Comparison of ENCODE assay signal across 31 cellular contexts in the genomic region with DNA sequence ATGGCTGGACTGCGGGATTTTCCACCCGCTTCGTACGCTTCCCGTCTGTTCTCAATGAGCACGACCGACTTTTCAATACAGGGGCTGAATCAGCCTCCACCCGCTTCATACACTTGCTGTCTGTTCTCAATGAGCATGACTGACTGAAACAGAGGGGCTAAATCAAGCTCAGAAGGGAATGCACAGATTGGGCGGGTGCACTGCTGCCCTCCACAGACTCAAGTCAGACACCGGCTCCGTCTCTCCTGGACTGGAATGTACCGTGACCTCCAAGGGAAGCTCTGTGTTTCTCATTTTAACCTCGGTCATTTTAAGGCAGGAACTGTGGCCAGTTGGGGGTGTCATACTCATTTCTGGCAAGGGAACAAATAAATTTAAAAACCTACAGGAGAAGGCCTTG. TPM values are rescaled to one million over a fixed set of nuclear protein-coding genes. Genes with fewer than 3 reads are reported as not detected.
DNase-seq lines count a peak whose midpoint lies in the region; ATAC-seq and TF ChIP-seq lines count a peak whose summit lies in the region.
"Had no signal": no experiment of that assay in that cellular context is flagged by ENCODE, and none has a peak within 500 bp of the region (broad histone marks: within the 10 kb centered on the region; RNA-seq: fewer than 3 reads in every experiment).

No MANE protein-coding gene starts in this region.

- H3K9me3 ChIP-seq in right atrium auricular region (no peaks in the 10 kb centered on the region), tibial artery (no peaks in the 10 kb centered on the region)
- H3K9me3 ChIP-seq: gastroesophageal sphincter, pancreas, right lobe of liver, stomach had no signal

- H3K36me3 Mint-ChIP-seq in chondrocyte (ENCODE audit: low read depth), result peaks cover 12% of the 10 kb centered on the region
- H3K36me3 Mint-ChIP-seq in nephron (ENCODE audit: low read depth), result peaks cover 36% of the 10 kb centered on the region

- peaks cover 9% of the 10 kb centered on the region for H3K4me1 Mint-ChIP-seq in chondrocyte (ENCODE audit: low read depth)
- H3K4me1 Mint-ChIP-seq in nephron, result peaks cover 41% of the 10 kb centered on the region

- H3K9me3 Mint-ChIP-seq in chondrocyte (ENCODE audit: low read depth) (no peaks in the 10 kb centered on the region), nephron (no peaks in the 10 kb centered on the region)
- H3K9me3 Mint-ChIP-seq: CD8-positive, alpha-beta memory T cell; central memory CD8-positive, alpha-beta T cell; neural crest cell had no signal

- no peak overlapping the region for H3K27ac Mint-ChIP-seq in chondrocyte (ENCODE audit: unreplicated experiment)
- H3K27ac Mint-ChIP-seq in nephron, result peak overlapping the region; percentile 67 to 88 (median 83)
- H3K27ac Mint-ChIP-seq: activated CD4-positive, alpha-beta T cell treated with anti-CD3 and anti-CD28 coated beads for 36 hours had no signal

- ATAC-seq in left ventricle myocardium superior, result peak; percentile 25
- no peak for ATAC-seq in HG03432 (IDR thresholded peaks at IDR 0.05; ENCODE audit: unreplicated experiment)
- ATAC-seq: activated CD4-positive, alpha-beta T cell treated with anti-CD3 and anti-CD28 coated beads for 36 hours; gastroesophageal sphincter; Panc1; right lobe of liver had no signal

- H3K4me3 ChIP-seq in right atrium auricular region (no peak overlapping the region), tibial artery (no peak overlapping the region)
- H3K4me3 ChIP-seq: gastroesophageal sphincter, hepatocyte, pancreas, right lobe of liver, stomach had no signal

- no peak for TF ChIP-seq CTCF in right atrium auricular region (IDR thresholded peaks at IDR 0.05)
- no peak for TF ChIP-seq CTCF in chondrocyte (IDR thresholded peaks at IDR 0.05)
- no peak for TF ChIP-seq CTCF in nephron (IDR thresholded peaks at IDR 0.05; ENCODE audit: unreplicated experiment in 3 of 3)
- no peak for TF ChIP-seq CTCF in tibial artery (IDR thresholded peaks at IDR 0.05)

- intact Hi-C loops in left ventricle myocardium superior (cut with micrococcal nuclease), result no loop called here
- intact Hi-C loops in tibial artery (cut with DNase I; ENCODE audit: low total_unique reads), result no loop called here

- H3K27me3 Mint-ChIP-seq in chondrocyte (ENCODE audit: low read depth) (no peaks in the 10 kb centered on the region), nephron (ENCODE audit: low read depth) (no peaks in the 10 kb centered on the region)
- H3K27me3 Mint-ChIP-seq: activated CD4-positive, alpha-beta T cell treated with anti-CD3 and anti-CD28 coated beads for 36 hours; CD8-positive, alpha-beta memory T cell; central memory CD8-positive, alpha-beta T cell had no signal

- H3K36me3 ChIP-seq in right atrium auricular region (peaks cover 45% of the 10 kb centered on the region), tibial artery (peaks cover 58 to 85% (median 69%) of the 10 kb centered on the region in 3 donors)

- peak; percentile 12 for DNase-seq in left ventricle myocardium superior
- DNase-seq in right atrium auricular region (ENCODE audit: low spot score), result no peak
- peak; percentile 28 for DNase-seq in chondrocyte (ENCODE audit: low spot score)
- no peak for DNase-seq in NCI-H526 (lab: John Stamatoyannopoulos, UW)
- DNase-seq in tibial artery, result no peak
- DNase-seq in HK-2 (ENCODE audit: unreplicated experiment), result no peak
- DNase-seq: activated CD4-positive, alpha-beta T cell treated with anti-CD3 and anti-CD28 coated beads for 36 hours; activated CD8-positive, alpha-beta memory T cell treated with anti-CD3 and anti-CD28 coated beads for 24 hours; activated gamma-delta T cell; CD8-positive, alpha-beta memory T cell; EL; KG1; mammary epithelial cell; MM.1S; NCI-H2029 treated with DMSO at 0.1 percent for 48 hours; NCI-H2227 treated with DMSO at 0.1 percent for 48 hours; NCI-H69; pancreas; SHP77 treated with DMSO at 0.1 percent for 48 hours; stimulated activated CD4-positive, alpha-beta T cell treated with anti-CD3 and anti-CD28 coated beads, Interleukin-4, amount 100 ng/mL, for 1 hour; stomach; SW 1271; T-helper 9 cell had no signal

- H3K4me1 ChIP-seq in right atrium auricular region, result peaks cover 0 to 22% of the 10 kb centered on the region in 2 donors
- peaks cover 0 to 3% (median 0%) of the 10 kb centered on the region in 4 donors for H3K4me1 ChIP-seq in tibial artery
- H3K4me1 ChIP-seq: pancreas, right lobe of liver had no signal

- H3K27me3 ChIP-seq in right atrium auricular region, result no peaks in the 10 kb centered on the region
- no peaks in the 10 kb centered on the region for H3K27me3 ChIP-seq in tibial artery
- H3K27me3 ChIP-seq: gastroesophageal sphincter, hepatocyte, pancreas, right lobe of liver, stomach had no signal

- H3K27ac ChIP-seq in right atrium auricular region (peak overlapping the region in 1 of 2 donors; percentile 32), tibial artery (no peak overlapping the region)
- H3K27ac ChIP-seq: gastroesophageal sphincter, hepatocyte, pancreas, right lobe of liver had no signal

- H3K4me3 Mint-ChIP-seq in chondrocyte (ENCODE audit: unreplicated experiment) (no peak overlapping the region), nephron (peak overlapping the region in 2 of 3 experiments; percentile 10 to 57)
- H3K4me3 Mint-ChIP-seq: activated CD4-positive, alpha-beta T cell treated with anti-CD3 and anti-CD28 coated beads for 36 hours; central memory CD8-positive, alpha-beta T cell; neural crest cell had no signal

RNA-seq across cellular contexts. Expression of gene BRD1, which starts 48.4 kb away (rescaled TPM):
- total RNA-seq in left ventricle myocardium superior, result 18.7 TPM
- 10 to 100 TPM; 17.7 to 20.8 TPM for total RNA-seq in right atrium auricular region
- total RNA-seq in chondrocyte, result 27.7 to 29.5 TPM (median 29.5 TPM) in 3 replicates

Comparison
In these comparisons a context has a peak if more than half of its experiments do, and no peak if none do; other contexts are left out.
1. DNase-seq: peak in left ventricle myocardium superior (single experiment) and chondrocyte (single experiment); none in right atrium auricular region (single experiment), NCI-H526 (0 of 2), tibial artery (0 of 2) and HK-2 (single experiment).